In the genomic region with DNA sequence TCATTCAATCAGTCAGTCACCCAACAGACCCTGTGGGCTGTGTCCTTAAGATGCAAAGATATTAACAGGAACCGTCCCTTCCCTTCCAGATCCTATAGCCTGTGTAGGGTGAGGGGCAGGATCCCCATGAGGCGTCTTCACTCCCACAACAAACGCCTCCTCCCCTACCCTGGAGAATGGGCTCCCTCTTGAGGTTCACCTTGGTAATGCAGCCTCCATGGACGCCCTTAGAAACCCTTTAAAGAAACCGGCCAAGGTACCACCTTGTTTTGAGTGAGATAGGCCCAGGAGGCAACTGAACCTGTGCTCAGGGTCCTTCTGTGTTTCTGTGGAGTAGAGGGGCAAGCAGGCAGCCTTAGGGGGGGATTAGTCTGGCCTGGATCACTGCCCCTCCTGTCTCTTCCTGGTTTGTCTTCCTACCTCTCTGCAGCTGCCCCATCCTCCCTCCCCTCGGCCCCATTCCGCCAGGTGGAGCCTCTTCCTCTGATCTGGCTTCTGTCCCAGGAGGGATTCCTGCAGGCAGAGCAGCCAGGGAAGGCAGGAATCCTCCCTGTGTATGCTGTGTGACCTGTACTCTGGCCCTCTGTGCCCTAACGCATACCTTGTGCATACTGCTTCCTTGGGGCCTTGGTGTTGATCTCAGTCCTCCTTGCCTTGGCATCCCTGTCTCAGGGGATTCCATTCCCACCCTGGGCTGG, we compare ENCODE assay signal across 8 cellular contexts. TPM values are rescaled to one million over a fixed set of nuclear protein-coding genes. Genes with fewer than 3 reads are reported as not detected.
DNase-seq lines count a peak whose midpoint lies in the region; ATAC-seq and TF ChIP-seq lines count a peak whose summit lies in the region.

No MANE protein-coding gene starts in this region.

- no peak overlapping the region for H3K4me2 ChIP-seq in GM23338

- H3F3A ChIP-seq in GM23338 (replicated peaks; ENCODE audit: low read depth): 0 out of 2 replicates have a peak, but pooled peaks cover 3% of the 10 kb centered on the region

- no peaks in the 10 kb centered on the region for H3K9me3 Mint-ChIP-seq in GM23338

- no peaks in the 10 kb centered on the region; the same call in 2 of the 3 replicates for H3K36me3 Mint-ChIP-seq in GM23338 (ENCODE audit: low read depth)

- peaks cover 19% of the 10 kb centered on the region for H3K27me3 Mint-ChIP-seq in GM23338 (ENCODE audit: insufficient read depth, low read depth, poor library complexity)

- H3K4me1 Mint-ChIP-seq in GM23338: peaks cover 44% of the 10 kb centered on the region

- no peaks in the 10 kb centered on the region for H3K36me3 ChIP-seq in GM23338 (ENCODE audit: insufficient read depth)

- DNase-seq in AG09309 (ENCODE audit: low read depth): no peak
- DNase-seq in GM23338 (ENCODE audit: low spot score): peak; percentile 97
- DNase-seq in NCI-H345 treated with DMSO at 0.1 percent for 48 hours (lab: John Stamatoyannopoulos, UW; ENCODE audit: unreplicated experiment): peak; percentile 32
- peak; percentile 78 for DNase-seq in activated CD4-positive, CD25-positive, alpha-beta regulatory T cell treated with anti-CD3 and anti-CD28 coated beads, Interleukin-2, amount 50 U/mL, for 72 hours
- peak; percentile 72 for DNase-seq in cerebellum (ENCODE audit: low spot score)
- peak; percentile 93 for DNase-seq in left kidney (ENCODE audit: low read depth, low spot score)
- DNase-seq in stimulated activated CD4-positive, alpha-beta T cell treated with anti-CD3 and anti-CD28 coated beads, Interleukin-4, amount 100 ng/mL, for 4 hours: peak; percentile 62 to 72

- H3K27ac Mint-ChIP-seq in GM23338: peak overlapping the region; percentile 95; the same call in 1 of the 2 replicates

- ATAC-seq in GM23338: peak; percentile 86
- no peak for ATAC-seq in GM21447 (IDR thresholded peaks at IDR 0.05; ENCODE audit: unreplicated experiment)

- H3K9me2 ChIP-seq in GM23338 (ENCODE audit: insufficient read depth): no peaks in the 10 kb centered on the region

- H3K27me3 ChIP-seq in GM23338 (ENCODE audit: insufficient read depth): no peaks in the 10 kb centered on the region

- no peaks in the 10 kb centered on the region for H4K20me1 ChIP-seq in GM23338 (replicated peaks; ENCODE audit: insufficient read depth)

- H3K79me2 ChIP-seq in GM23338 (replicated peaks; ENCODE audit: insufficient read depth): no peaks in the 10 kb centered on the region

- peak; percentile 96 for TF ChIP-seq CTCF in AG09309 (IDR thresholded peaks at IDR 0.05; ENCODE audit: control insufficient read depth, insufficient read depth, low read depth, low read length, missing control alignments)
- peak; percentile 89 to 99 for TF ChIP-seq CTCF in GM23338 (conservative IDR thresholded peaks at IDR 0.05; ENCODE audit: low read depth in 2 of 2)

- peak overlapping the region; percentile 20 for H2AFZ ChIP-seq in GM23338

- no peak overlapping the region for H3K4me3 ChIP-seq in AG09309 (ENCODE audit: control insufficient read depth, low read depth, low read length)
- no peak overlapping the region for H3K4me3 ChIP-seq in GM23338

- H3K4me3 Mint-ChIP-seq in GM23338: peak overlapping the region; percentile 28; the same call in 1 of the 3 replicates

- H3K27ac ChIP-seq in GM23338 (ENCODE audit: low read depth): no peak overlapping the region

- H3K4me1 ChIP-seq in GM23338 (ENCODE audit: insufficient read depth): peaks cover 6% of the 10 kb centered on the region; the same call in 1 of the 2 replicates

TF ChIP-seq in GM23338, 12 proteins besides CTCF, POLR2A, EP300 and RAD21:
- no peak for TF ChIP-seq ZNF114 (CRISPR knock-in tag; IDR thresholded peaks at IDR 0.05)
- no peak for TF ChIP-seq EZH2 (IDR thresholded peaks at IDR 0.05; ENCODE audit: low read depth, unreplicated experiment)
- TF ChIP-seq JUNB (IDR thresholded peaks at IDR 0.05; ENCODE audit: unreplicated experiment): no peak
- TF ChIP-seq ZNF331 (CRISPR knock-in tag; IDR thresholded peaks at IDR 0.05; ENCODE audit: low read depth): no peak
- TF ChIP-seq, protein P1, sequence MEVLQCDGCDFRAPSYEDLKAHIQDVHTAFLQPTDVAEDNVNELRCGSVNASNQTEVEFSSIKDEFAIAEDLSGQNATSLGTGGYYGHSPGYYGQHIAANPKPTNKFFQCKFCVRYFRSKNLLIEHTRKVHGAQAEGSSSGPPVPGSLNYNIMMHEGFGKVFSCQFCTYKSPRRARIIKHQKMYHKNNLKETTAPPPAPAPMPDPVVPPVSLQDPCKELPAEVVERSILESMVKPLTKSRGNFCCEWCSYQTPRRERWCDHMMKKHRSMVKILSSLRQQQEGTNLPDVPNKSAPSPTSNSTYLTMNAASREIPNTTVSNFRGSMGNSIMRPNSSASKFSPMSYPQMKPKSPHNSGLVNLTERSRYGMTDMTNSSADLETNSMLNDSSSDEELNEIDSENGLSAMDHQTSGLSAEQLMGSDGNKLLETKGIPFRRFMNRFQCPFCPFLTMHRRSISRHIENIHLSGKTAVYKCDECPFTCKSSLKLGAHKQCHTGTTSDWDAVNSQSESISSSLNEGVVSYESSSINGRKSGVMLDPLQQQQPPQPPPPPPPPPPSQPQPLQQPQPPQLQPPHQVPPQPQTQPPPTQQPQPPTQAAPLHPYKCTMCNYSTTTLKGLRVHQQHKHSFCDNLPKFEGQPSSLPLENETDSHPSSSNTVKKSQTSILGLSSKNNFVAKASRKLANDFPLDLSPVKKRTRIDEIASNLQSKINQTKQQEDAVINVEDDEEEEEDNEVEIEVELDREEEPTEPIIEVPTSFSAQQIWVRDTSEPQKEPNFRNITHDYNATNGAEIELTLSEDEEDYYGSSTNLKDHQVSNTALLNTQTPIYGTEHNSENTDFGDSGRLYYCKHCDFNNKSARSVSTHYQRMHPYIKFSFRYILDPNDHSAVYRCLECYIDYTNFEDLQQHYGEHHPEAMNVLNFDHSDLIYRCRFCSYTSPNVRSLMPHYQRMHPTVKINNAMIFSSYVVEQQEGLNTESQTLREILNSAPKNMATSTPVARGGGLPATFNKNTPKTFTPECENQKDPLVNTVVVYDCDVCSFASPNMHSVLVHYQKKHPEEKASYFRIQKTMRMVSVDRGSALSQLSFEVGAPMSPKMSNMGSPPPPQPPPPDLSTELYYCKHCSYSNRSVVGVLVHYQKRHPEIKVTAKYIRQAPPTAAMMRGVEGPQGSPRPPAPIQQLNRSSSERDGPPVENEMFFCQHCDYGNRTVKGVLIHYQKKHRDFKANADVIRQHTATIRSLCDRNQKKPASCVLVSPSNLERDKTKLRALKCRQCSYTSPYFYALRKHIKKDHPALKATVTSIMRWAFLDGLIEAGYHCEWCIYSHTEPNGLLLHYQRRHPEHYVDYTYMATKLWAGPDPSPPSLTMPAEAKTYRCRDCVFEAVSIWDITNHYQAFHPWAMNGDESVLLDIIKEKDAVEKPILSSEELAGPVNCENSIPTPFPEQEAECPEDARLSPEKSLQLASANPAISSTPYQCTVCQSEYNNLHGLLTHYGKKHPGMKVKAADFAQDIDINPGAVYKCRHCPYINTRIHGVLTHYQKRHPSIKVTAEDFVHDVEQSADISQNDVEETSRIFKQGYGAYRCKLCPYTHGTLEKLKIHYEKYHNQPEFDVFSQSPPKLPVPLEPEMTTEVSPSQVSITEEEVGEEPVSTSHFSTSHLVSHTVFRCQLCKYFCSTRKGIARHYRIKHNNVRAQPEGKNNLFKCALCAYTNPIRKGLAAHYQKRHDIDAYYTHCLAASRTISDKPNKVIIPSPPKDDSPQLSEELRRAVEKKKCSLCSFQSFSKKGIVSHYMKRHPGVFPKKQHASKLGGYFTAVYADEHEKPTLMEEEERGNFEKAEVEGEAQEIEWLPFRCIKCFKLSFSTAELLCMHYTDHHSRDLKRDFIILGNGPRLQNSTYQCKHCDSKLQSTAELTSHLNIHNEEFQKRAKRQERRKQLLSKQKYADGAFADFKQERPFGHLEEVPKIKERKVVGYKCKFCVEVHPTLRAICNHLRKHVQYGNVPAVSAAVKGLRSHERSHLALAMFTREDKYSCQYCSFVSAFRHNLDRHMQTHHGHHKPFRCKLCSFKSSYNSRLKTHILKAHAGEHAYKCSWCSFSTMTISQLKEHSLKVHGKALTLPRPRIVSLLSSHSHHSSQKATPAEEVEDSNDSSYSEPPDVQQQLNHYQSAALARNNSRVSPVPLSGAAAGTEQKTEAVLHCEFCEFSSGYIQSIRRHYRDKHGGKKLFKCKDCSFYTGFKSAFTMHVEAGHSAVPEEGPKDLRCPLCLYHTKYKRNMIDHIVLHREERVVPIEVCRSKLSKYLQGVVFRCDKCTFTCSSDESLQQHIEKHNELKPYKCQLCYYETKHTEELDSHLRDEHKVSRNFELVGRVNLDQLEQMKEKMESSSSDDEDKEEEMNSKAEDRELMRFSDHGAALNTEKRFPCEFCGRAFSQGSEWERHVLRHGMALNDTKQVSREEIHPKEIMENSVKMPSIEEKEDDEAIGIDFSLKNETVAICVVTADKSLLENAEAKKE (CRISPR knock-in tag; IDR thresholded peaks at IDR 0.05): no peak
- TF ChIP-seq EZH2phosphoT487 (IDR thresholded peaks at IDR 0.05; ENCODE audit: unreplicated experiment): no peak
- no peak for TF ChIP-seq STAT1 (IDR thresholded peaks at IDR 0.05; ENCODE audit: unreplicated experiment)

RNA-seq across cellular contexts. Expression of gene GUCA1A, which starts 6.6 kb away (rescaled TPM):
- total RNA-seq in GM23338 (2014; rRNA removed; shearing (Covaris generic)): 4.0 and 5.2 TPM in 2 replicates
- polyA plus RNA-seq in GM23338 (2016; fragmentation: Nextera tagmentation; extraction: Ambion mirVana): 9.1 and 10.6 TPM in 2 replicates
- 1.6 TPM for total RNA-seq in cerebellum

RNA-seq across cellular contexts. Expression of gene C6orf132, which starts 24.2 kb away (rescaled TPM):
- total RNA-seq in GM23338 (2014; rRNA removed; shearing (Covaris generic)): 40.9 and 48.3 TPM in 2 replicates
- 22.2 and 24.3 TPM in 2 replicates for polyA plus RNA-seq in GM23338 (2016; fragmentation: Nextera tagmentation; extraction: Ambion mirVana)
- not detected for total RNA-seq in cerebellum

RNA-seq across cellular contexts. Expression of gene GUCA1B, which starts 28.2 kb away (rescaled TPM):
- 0.56 TPM in 1 of 2 replicates, not detected in the other for total RNA-seq in GM23338 (2014; rRNA removed; shearing (Covaris generic))
- not detected in 2 replicates for polyA plus RNA-seq in GM23338 (2016; fragmentation: Nextera tagmentation; extraction: Ambion mirVana)
- 1.00 TPM for total RNA-seq in cerebellum

RNA-seq across cellular contexts. Expression of gene MRPS10, which starts 51.1 kb away (rescaled TPM):
- total RNA-seq in GM23338 (2014; rRNA removed; shearing (Covaris generic)): 42.7 and 49.3 TPM in 2 replicates
- 33.7 and 36.2 TPM in 2 replicates for polyA plus RNA-seq in GM23338 (2016; fragmentation: Nextera tagmentation; extraction: Ambion mirVana)
- 29.3 TPM for total RNA-seq in cerebellum

Comparison
In these comparisons a context has a peak if more than half of its experiments do, and no peak if none do; other contexts are left out.
1. RNA of gene C6orf132, which starts 24.2 kb away (total RNA-seq): 40.9 to 48.3 TPM in GM23338; not detected in cerebellum (single experiment); every median in the first group is over 10 times any median in the second.